In genomic region chr1:3292868-3293562, GRCh38 we compare ENCODE assay signal across 24 cellular contexts.
DNase-seq lines count a peak whose midpoint lies in the region; ATAC-seq and TF ChIP-seq lines count a peak whose summit lies in the region.
"Had no signal": no experiment of that assay in that cellular context is flagged by ENCODE, and none has a peak within 500 bp of the region (broad histone marks: within the 10 kb centered on the region; RNA-seq: fewer than 3 reads in every experiment).

No MANE protein-coding gene starts in this region.

- H3K4me3 ChIP-seq in heart left ventricle (no peak overlapping the region), PC-9 (no peak overlapping the region), hepatocyte (no peak overlapping the region), mammary epithelial cell (replicated peaks in 1 of 3; ENCODE audit: insufficient read depth in 1 of 3, low read depth in 2 of 3, low read length in 3 of 3) (no peak overlapping the region)
- H3K4me3 ChIP-seq: GM12878, GM23248, HAP-1 had no signal

- intact Hi-C loops in heart left ventricle (cut with DNase I), result no loop called here
- intact Hi-C loops in left ventricle myocardium superior (cut with micrococcal nuclease), result no loop called here
- intact Hi-C loops in PC-9 (cut with micrococcal nuclease; ENCODE audit: unreplicated experiment), result no loop called here
- intact Hi-C loops in mammary epithelial cell (cut with micrococcal nuclease), result no loop called here

- peaks cover 15% of the 10 kb centered on the region for H3K4me1 Mint-ChIP-seq in type B pancreatic cell (ENCODE audit: unreplicated experiment)
- H3K4me1 Mint-ChIP-seq in activated T-cell treated with anti-CD3 and anti-CD28 coated beads, Interleukin-2, amount 50 U/mL, for 4 hours (ENCODE audit: low read depth), result no peaks in the 10 kb centered on the region
- H3K4me1 Mint-ChIP-seq: CD14-positive monocyte had no signal

- BruUV-seq in PC-9 (replicated peaks; lab: Mats Ljungman, UMichigan) (no TSS peak), mammary epithelial cell (replicated peaks; lab: Mats Ljungman, UMichigan) (no TSS peak)

- H4K20me1 ChIP-seq in PC-9 (ENCODE audit: insufficient read depth), result no peaks in the 10 kb centered on the region
- no peaks in the 10 kb centered on the region for H4K20me1 ChIP-seq in hepatocyte (ENCODE audit: insufficient read depth, poor library complexity, severe bottlenecking)
- no peaks in the 10 kb centered on the region for H4K20me1 ChIP-seq in mammary epithelial cell (ENCODE audit: insufficient read depth, low read length)

- WGBS in heart left ventricle, 4 donors, result 70 to 80% (median 77%) methylated on average over 25 to 26 of the region's 26 CpGs
- 66% methylated on average over 26 of the region's 26 CpGs for WGBS in hepatocyte (ENCODE audit: low lambda C conversion rate, missing lambda C conversion rate)
- WGBS in mammary epithelial cell (ENCODE audit: low coverage, missing lambda C conversion rate), result 33% methylated on average over 24 of the region's 26 CpGs

- TF ChIP-seq POLR2A in heart left ventricle (IDR thresholded peaks at IDR 0.05), result no peak

- H3K27ac ChIP-seq in heart left ventricle, result peak overlapping the region in 8 of 12 donors; percentile 62 to 89 (median 77)
- H3K27ac ChIP-seq in PC-9, result no peak overlapping the region
- peak overlapping the region; percentile 82 for H3K27ac ChIP-seq in hepatocyte
- H3K27ac ChIP-seq in mammary epithelial cell (ENCODE audit: insufficient read depth, low read depth, low read length), result no peak overlapping the region
- H3K27ac ChIP-seq: GM23248 had no signal

- dilution Hi-C loops in mammary epithelial cell (cut with HindIII; ENCODE audit: low sequenced_read_pairs), result no loop called here

- H3K4me1 ChIP-seq in heart left ventricle (peaks cover 0 to 35% (median 4%) of the 10 kb centered on the region in 12 donors), PC-9 (replicated peaks; ENCODE audit: insufficient read depth) (0 out of 2 replicates have a peak, but pooled peaks cover 6% of the 10 kb centered on the region), hepatocyte (ENCODE audit: insufficient read depth) (peaks cover 12% of the 10 kb centered on the region), mammary epithelial cell (ENCODE audit: insufficient read depth, low read length) (no peaks in the 10 kb centered on the region)
- H3K4me1 ChIP-seq: HAP-1 had no signal

- H3K9me2 ChIP-seq in PC-9 (ENCODE audit: insufficient read depth) (no peaks in the 10 kb centered on the region), hepatocyte (replicated peaks; ENCODE audit: insufficient read depth) (no peaks in the 10 kb centered on the region)

- in situ Hi-C loops in mammary epithelial cell (cut with MboI; ENCODE audit: low sequenced_read_pairs in 2 of 2), result no loop called here

- H3K27ac Mint-ChIP-seq in type B pancreatic cell, result peak overlapping the region; percentile 60
- H3K27ac Mint-ChIP-seq: CD14-positive monocyte had no signal

- peaks cover 0 to 9% (median 0%) of the 10 kb centered on the region in 9 donors for H3K27me3 ChIP-seq in heart left ventricle
- peaks cover 99% of the 10 kb centered on the region for H3K27me3 ChIP-seq in PC-9 (ENCODE audit: insufficient read depth, low read depth)
- no peaks in the 10 kb centered on the region for H3K27me3 ChIP-seq in hepatocyte
- no peaks in the 10 kb centered on the region for H3K27me3 ChIP-seq in mammary epithelial cell (ENCODE audit: insufficient read depth, low read length)

- H3K79me2 ChIP-seq in PC-9 (ENCODE audit: low read depth) (no peaks in the 10 kb centered on the region), hepatocyte (no peaks in the 10 kb centered on the region), mammary epithelial cell (ENCODE audit: insufficient read depth, low read length) (no peaks in the 10 kb centered on the region)

- no peak overlapping the region for H2AFZ ChIP-seq in PC-9
- H2AFZ ChIP-seq in hepatocyte, result no peak overlapping the region
- H2AFZ ChIP-seq in mammary epithelial cell (ENCODE audit: low read depth, low read length), result no peak overlapping the region
- H2AFZ ChIP-seq: GM23248 had no signal

- DNase-seq in heart left ventricle, result no peak
- no peak for DNase-seq in left ventricle myocardium superior
- peak; percentile 19 to 50 for DNase-seq in PC-9
- DNase-seq in hepatocyte (ENCODE audit: low spot score), result peak; percentile 81
- DNase-seq in type B pancreatic cell (ENCODE audit: extremely low spot score, unreplicated experiment), result no peak
- no peak for DNase-seq in DMS53 treated with DMSO at 0.1 percent for 48 hours (lab: John Stamatoyannopoulos, UW; ENCODE audit: unreplicated experiment)
- no peak for DNase-seq in mammary epithelial cell
- DNase-seq in activated T-cell treated with anti-CD3 and anti-CD28 coated beads, Interleukin-2, amount 50 U/mL, for 4 hours, result no peak
- DNase-seq: 8988T, COR-L47, DMS153, EL, GM23248, KBM-7, NCI-H1105, NCI-H1694, NCI-H2081 treated with DMSO at 0.1 percent for 48 hours, NCI-H446 treated with DMSO at 0.1 percent for 48 hours, NCI-H69, RPMI8226, SIG-M5 had no signal

- POLR2A ChIA-PET in PC-9 (lab: Charles Lee; ENCODE audit: unreplicated experiment), result no interaction called here

- CTCF ChIA-PET in PC-9 (lab: Charles Lee) (no interaction called here), mammary epithelial cell (lab: Charles Lee; ENCODE audit: low non-redundant PET) (no interaction called here)

- H3K9me3 Mint-ChIP-seq in type B pancreatic cell, result no peaks in the 10 kb centered on the region
- H3K9me3 Mint-ChIP-seq in activated T-cell treated with anti-CD3 and anti-CD28 coated beads, Interleukin-2, amount 50 U/mL, for 4 hours, result no peaks in the 10 kb centered on the region

- H3K36me3 Mint-ChIP-seq in type B pancreatic cell, result no peaks in the 10 kb centered on the region
- no peaks in the 10 kb centered on the region for H3K36me3 Mint-ChIP-seq in activated T-cell treated with anti-CD3 and anti-CD28 coated beads, Interleukin-2, amount 50 U/mL, for 4 hours (ENCODE audit: insufficient read depth)
- H3K36me3 Mint-ChIP-seq: CD14-positive monocyte had no signal

- H3K4me2 ChIP-seq in PC-9 (peak overlapping the region; percentile 40; the same call in 1 of the 2 replicates), hepatocyte (peak overlapping the region; percentile 21), mammary epithelial cell (ENCODE audit: insufficient read depth, low read depth, low read length) (no peak overlapping the region)

- no peak overlapping the region for H3K4me3 Mint-ChIP-seq in type B pancreatic cell
- no peak overlapping the region for H3K4me3 Mint-ChIP-seq in activated T-cell treated with anti-CD3 and anti-CD28 coated beads, Interleukin-2, amount 50 U/mL, for 4 hours
- H3K4me3 Mint-ChIP-seq: CD14-positive monocyte had no signal

- no peaks in the 10 kb centered on the region for H3K36me3 ChIP-seq in heart left ventricle
- no peaks in the 10 kb centered on the region for H3K36me3 ChIP-seq in PC-9 (ENCODE audit: low read depth)
- H3K36me3 ChIP-seq in hepatocyte (replicated peaks; ENCODE audit: insufficient read depth, low read depth), result no peaks in the 10 kb centered on the region
- H3K36me3 ChIP-seq in mammary epithelial cell (ENCODE audit: insufficient read depth, low read length), result no peaks in the 10 kb centered on the region
- H3K36me3 ChIP-seq: HAP-1 had no signal

- H3F3A ChIP-seq in PC-9 (ENCODE audit: insufficient read depth, low read depth), result no peaks in the 10 kb centered on the region

- peaks cover 6% of the 10 kb centered on the region for H3K27me3 Mint-ChIP-seq in type B pancreatic cell
- H3K27me3 Mint-ChIP-seq in activated T-cell treated with anti-CD3 and anti-CD28 coated beads, Interleukin-2, amount 50 U/mL, for 4 hours (ENCODE audit: low read depth), result no peaks in the 10 kb centered on the region

- ATAC-seq in heart left ventricle (no peak), left ventricle myocardium superior (no peak)
- ATAC-seq in activated T-cell treated with anti-CD3 and anti-CD28 coated beads, Interleukin-2, amount 50 U/mL, for 4 hours, result no peak
- ATAC-seq: GM12878 had no signal

- no peaks in the 10 kb centered on the region for H3K9me3 ChIP-seq in heart left ventricle
- H3K9me3 ChIP-seq in PC-9 (ENCODE audit: insufficient read depth, low read depth), result no peaks in the 10 kb centered on the region
- no peaks in the 10 kb centered on the region for H3K9me3 ChIP-seq in hepatocyte (ENCODE audit: low read depth)
- H3K9me3 ChIP-seq in mammary epithelial cell (replicated peaks; ENCODE audit: insufficient read depth, low read length), result peaks cover 29% of the 10 kb centered on the region
- H3K9me3 ChIP-seq: HAP-1 had no signal

- TF ChIP-seq CTCF in heart left ventricle (IDR thresholded peaks at IDR 0.05), result no peak
- TF ChIP-seq CTCF in PC-9 (conservative IDR thresholded peaks at IDR 0.05), result no peak
- TF ChIP-seq CTCF in hepatocyte (IDR thresholded peaks at IDR 0.05; ENCODE audit: poor library complexity), result no peak
- no peak for TF ChIP-seq CTCF in type B pancreatic cell (conservative IDR thresholded peaks at IDR 0.05)
- TF ChIP-seq CTCF in mammary epithelial cell (conservative IDR thresholded peaks at IDR 0.05 in 1 of 2, IDR thresholded peaks at IDR 0.05 in 1 of 2; ENCODE audit: extremely low read depth in 1 of 2, insufficient read depth in 1 of 2, low read depth in 1 of 2, low read length in 2 of 2), result no peak

- no peak overlapping the region for H3K9ac ChIP-seq in mammary epithelial cell (ENCODE audit: insufficient read depth, low read length)
- H3K9ac ChIP-seq: GM23248 had no signal

Comparison
In these comparisons a context has a peak if more than half of its experiments do, and no peak if none do; other contexts are left out.
1. DNase-seq: peak in PC-9 (2 of 2) and hepatocyte (single experiment); none in heart left ventricle (0 of 5), left ventricle myocardium superior (single experiment), type B pancreatic cell (single experiment), DMS53 treated with DMSO at 0.1 percent for 48 hours (single experiment), mammary epithelial cell (single experiment) and activated T-cell treated with anti-CD3 and anti-CD28 coated beads, Interleukin-2, amount 50 U/mL, for 4 hours (single experiment).
2. H3K27ac ChIP-seq: peak in heart left ventricle (8 of 12) and hepatocyte (single experiment); none in PC-9 (single experiment) and mammary epithelial cell (single experiment).